Comparison of ENCODE assay signal across 13 cellular contexts in genomic region chr16:23301251-23302044, GRCh38. TPM values are rescaled to one million over a fixed set of nuclear protein-coding genes. Genes with fewer than 3 reads are reported as not detected.
A peak's percentile ranks its signal among the peaks of the same experiment; 100 is the strongest.
DNase-seq lines count a peak whose midpoint lies in the region; ATAC-seq and TF ChIP-seq lines count a peak whose summit lies in the region.
"Had no signal": no experiment of that assay in that cellular context is flagged by ENCODE, and none has a peak within 500 bp of the region (broad histone marks: within the 10 kb centered on the region; RNA-seq: fewer than 3 reads in every experiment).

No MANE protein-coding gene starts in this region.

- H3K9me3 Mint-ChIP-seq in Calu3 (ENCODE audit: low read depth, unreplicated experiment) (peaks cover 2% of the 10 kb centered on the region), neural crest cell (no peaks in the 10 kb centered on the region)
- H3K9me3 Mint-ChIP-seq in CD4-positive, alpha-beta memory T cell, result peaks cover 0 to 2% (median 0%) of the 10 kb centered on the region in 8 donors

- H3K27me3 ChIP-seq in OCI-LY3 (ENCODE audit: low read depth, low read length), result peaks cover 23% of the 10 kb centered on the region
- peaks cover 5% of the 10 kb centered on the region for H3K27me3 ChIP-seq in ascending aorta
- no peaks in the 10 kb centered on the region for H3K27me3 ChIP-seq in CD4-positive, alpha-beta memory T cell (ENCODE audit: insufficient read depth, low read length)

- H3K27ac ChIP-seq in OCI-LY3 (ENCODE audit: low read length), result no peak overlapping the region
- no peak overlapping the region for H3K27ac ChIP-seq in ascending aorta
- no peak overlapping the region for H3K27ac ChIP-seq in CD4-positive, alpha-beta memory T cell (ENCODE audit: low read depth, low read length)
- H3K27ac ChIP-seq: thoracic aorta had no signal

- peaks cover 3% of the 10 kb centered on the region for H3K36me3 Mint-ChIP-seq in Calu3 (ENCODE audit: insufficient read depth, unreplicated experiment)
- no peaks in the 10 kb centered on the region for H3K36me3 Mint-ChIP-seq in neural crest cell (ENCODE audit: low read depth)
- H3K36me3 Mint-ChIP-seq in CD4-positive, alpha-beta memory T cell, result no peaks in the 10 kb centered on the region

- POLR2A ChIA-PET in CD4-positive, alpha-beta memory T cell (lab: Charles Lee; ENCODE audit: partially characterized antibody), result no interaction called here

- H3K4me3 Mint-ChIP-seq in Calu3 (ENCODE audit: low read depth, unreplicated experiment), result peak overlapping the region; percentile 45
- peak overlapping the region; percentile 3 for H3K4me3 Mint-ChIP-seq in neural crest cell
- no peak overlapping the region for H3K4me3 Mint-ChIP-seq in CD4-positive, alpha-beta memory T cell

- no peaks in the 10 kb centered on the region for H3K36me3 ChIP-seq in OCI-LY3 (replicated peaks; ENCODE audit: low read depth, low read length)
- no peaks in the 10 kb centered on the region for H3K36me3 ChIP-seq in ascending aorta
- H3K36me3 ChIP-seq in CD4-positive, alpha-beta memory T cell (ENCODE audit: insufficient read depth, low read length), result no peaks in the 10 kb centered on the region
- H3K36me3 ChIP-seq: thoracic aorta had no signal

- DNase-seq in Calu3, result no peak
- DNase-seq in epithelial cell of esophagus (ENCODE audit: low read depth), result no peak
- no peak for DNase-seq in neural crest cell (ENCODE audit: low read depth, low spot score)
- DNase-seq in ascending aorta (ENCODE audit: low spot score in 2 of 2), result no peak
- no peak for DNase-seq in OCI-M2 (lab: John Stamatoyannopoulos, UW; ENCODE audit: unreplicated experiment)
- DNase-seq in CD4-positive, alpha-beta memory T cell, result no peak
- DNase-seq: NCI-H1694, OCI-M1 had no signal

- H3K27me3 Mint-ChIP-seq in Calu3 (ENCODE audit: unreplicated experiment), result peaks cover 72% of the 10 kb centered on the region
- peaks cover 84% of the 10 kb centered on the region for H3K27me3 Mint-ChIP-seq in neural crest cell (ENCODE audit: low read depth)
- H3K27me3 Mint-ChIP-seq in CD4-positive, alpha-beta memory T cell, result peaks cover 18 to 28% of the 10 kb centered on the region in 2 donors

- H3K9me3 ChIP-seq in OCI-LY3 (ENCODE audit: insufficient read depth, low read length) (no peaks in the 10 kb centered on the region), ascending aorta (no peaks in the 10 kb centered on the region)
- H3K9me3 ChIP-seq in CD4-positive, alpha-beta memory T cell (ENCODE audit: control insufficient read depth in 1 of 2, low read length in 2 of 2), result no peaks in the 10 kb centered on the region
- H3K9me3 ChIP-seq: thoracic aorta had no signal

- CTCF ChIA-PET in Calu3 (lab: Charles Lee), result interaction anchor here (0.6 kb wide), 1 partner anchor 390 kb away, joined by 3 read pairs; no protein-coding TSS in a partner anchor
- CTCF ChIA-PET in CD4-positive, alpha-beta memory T cell (lab: Charles Lee; ENCODE audit: partially characterized antibody), result no interaction called here

- no peaks in the 10 kb centered on the region for H4K20me1 ChIP-seq in OCI-LY3 (ENCODE audit: insufficient read depth, low read length)

- no peak overlapping the region for H3K9ac ChIP-seq in OCI-LY3 (ENCODE audit: low read length)

- peaks cover 11% of the 10 kb centered on the region for H3K4me1 Mint-ChIP-seq in Calu3 (ENCODE audit: low read depth, unreplicated experiment)
- H3K4me1 Mint-ChIP-seq in neural crest cell, result peaks cover 7% of the 10 kb centered on the region
- peaks cover 0 to 5% (median 2%) of the 10 kb centered on the region in 4 donors for H3K4me1 Mint-ChIP-seq in CD4-positive, alpha-beta memory T cell

- peak overlapping the region; percentile 71 for H3K4me2 ChIP-seq in OCI-LY3 (ENCODE audit: low read length)

- no peak overlapping the region for H3K27ac Mint-ChIP-seq in Calu3 (ENCODE audit: unreplicated experiment)
- H3K27ac Mint-ChIP-seq in neural crest cell (ENCODE audit: unreplicated experiment), result no peak overlapping the region
- H3K27ac Mint-ChIP-seq in CD4-positive, alpha-beta memory T cell, result no peak overlapping the region

- H3K4me3 ChIP-seq in OCI-LY3 (ENCODE audit: low read length) (peak overlapping the region; percentile 75), epithelial cell of esophagus (ENCODE audit: low read length) (peak overlapping the region; percentile 48), ascending aorta (peak overlapping the region in 1 of 2 donors; percentile 16)
- H3K4me3 ChIP-seq in CD4-positive, alpha-beta memory T cell (ENCODE audit: low read length in 2 of 2), result no peak overlapping the region

- no TSS peak for BruUV-seq in Calu3 (replicated peaks; lab: Mats Ljungman, UMichigan)

- ATAC-seq in GM18517 (IDR thresholded peaks at IDR 0.05; ENCODE audit: unreplicated experiment), result no peak

- TF ChIP-seq CTCF in Calu3 (IDR thresholded peaks at IDR 0.05; ENCODE audit: unreplicated experiment) (no peak), OCI-LY3 (IDR thresholded peaks at IDR 0.05; ENCODE audit: low read depth, low read length) (no peak), epithelial cell of esophagus (IDR thresholded peaks at IDR 0.05; ENCODE audit: insufficient read depth, low read depth, low read length, missing control alignments) (no peak), neural crest cell (conservative IDR thresholded peaks at IDR 0.05) (no peak), ascending aorta (IDR thresholded peaks at IDR 0.05) (no peak)

- H3K79me2 ChIP-seq in OCI-LY3 (ENCODE audit: low read length), result no peaks in the 10 kb centered on the region

- intact Hi-C loops in Calu3 (cut with micrococcal nuclease; ENCODE audit: unreplicated experiment) (loop anchor here (10.0 kb wide), 1 partner anchor 133 kb away; no protein-coding TSS in a partner anchor), ascending aorta (cut with DNase I) (no loop called here)
- intact Hi-C loops in CD4-positive, alpha-beta memory T cell (cut with micrococcal nuclease), result no loop called here

- H3K4me1 ChIP-seq in OCI-LY3 (ENCODE audit: low read length) (peaks cover 8% of the 10 kb centered on the region; the same call in 1 of the 2 replicates), ascending aorta (no peaks in the 10 kb centered on the region)
- no peaks in the 10 kb centered on the region for H3K4me1 ChIP-seq in CD4-positive, alpha-beta memory T cell (ENCODE audit: insufficient read depth, low read length)

- no peak overlapping the region for H2AFZ ChIP-seq in OCI-LY3 (ENCODE audit: low read depth, low read length)

RNA-seq across cellular contexts. Expression of gene SCNN1B, which starts 0.7 kb away (rescaled TPM):
- total RNA-seq in Calu3 (2022), result not detected in 2 replicates
- total RNA-seq in neural crest cell, result not detected in 2 replicates
- total RNA-seq in ascending aorta, result 16.1 TPM
- not detected for total RNA-seq in CD4-positive, alpha-beta memory T cell
- polyA plus RNA-seq in CD4-positive, alpha-beta memory T cell, result not detected
- total RNA-seq: HT-29, pulmonary artery endothelial cell had no signal

Comparison
In these comparisons a context has a peak if more than half of its experiments do, and no peak if none do; other contexts are left out.
1. H3K4me3 Mint-ChIP-seq: peak in Calu3 (single experiment) and neural crest cell (single experiment); none in CD4-positive, alpha-beta memory T cell (0 of 8).
2. H3K4me3 ChIP-seq: peak in OCI-LY3 (single experiment) and epithelial cell of esophagus (single experiment); none in CD4-positive, alpha-beta memory T cell (0 of 2).
3. RNA of gene SCNN1B, which starts 0.7 kb away (total RNA-seq): 16.1 TPM in ascending aorta (single experiment); not detected in Calu3, not detected in neural crest cell and not detected in CD4-positive, alpha-beta memory T cell; every median in the first group is over 10 times any median in the second.